In the genomic region with DNA sequence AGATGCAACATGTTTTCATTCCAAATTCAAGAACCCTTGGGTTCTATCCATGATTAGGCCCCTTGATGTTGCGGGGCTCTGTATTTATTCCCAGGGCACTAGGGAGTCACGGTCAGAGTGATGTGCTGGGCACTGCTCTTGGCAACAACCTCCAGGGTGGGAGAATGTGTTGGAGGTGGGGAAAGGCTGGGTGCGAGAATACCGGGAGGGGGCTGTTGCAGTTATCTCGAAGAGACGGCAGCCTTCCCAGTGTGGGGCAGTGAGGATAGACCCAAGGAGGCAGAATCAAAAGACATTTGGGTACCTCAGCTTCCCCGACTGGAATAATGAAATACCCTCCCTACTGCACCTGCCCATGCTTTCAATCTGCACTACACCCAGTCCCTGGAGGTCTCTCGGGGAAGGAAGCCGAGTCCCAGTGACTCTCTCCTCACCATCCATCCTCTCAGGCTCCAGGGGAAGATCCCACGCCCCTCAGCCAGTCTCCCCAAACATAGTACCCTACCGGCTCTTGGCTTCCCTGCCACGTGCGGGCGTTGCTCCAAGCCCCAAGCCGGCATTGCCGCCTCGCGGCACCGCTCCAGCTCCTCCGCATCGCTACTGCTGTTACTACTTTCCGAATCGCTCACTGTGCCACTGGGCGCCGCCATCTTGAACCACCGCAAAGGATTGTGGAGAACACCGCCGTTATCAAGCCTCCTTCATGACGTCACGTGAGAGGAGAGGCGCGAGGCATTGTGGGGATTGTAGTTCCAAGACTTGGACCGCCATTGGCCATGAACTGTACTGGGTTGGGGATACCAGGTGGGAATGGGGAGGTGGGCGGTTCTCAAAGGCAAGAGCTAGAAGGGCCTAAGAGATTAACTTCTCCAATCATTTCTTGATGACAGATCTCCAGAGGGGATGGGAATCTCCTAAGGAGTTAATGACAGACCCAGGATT, we compare ENCODE assay signal across 1 cellular context.
TF ChIP-seq lines count a peak whose summit lies in the region.

Gene C12orf43 (minus strand): TSS at position 663 of the 942 bp plus-strand sequence. CDS start 13 bp downstream, at position 650.

TF ChIP-seq in HCT116, 20 proteins besides CTCF, POLR2A, EP300 and RAD21 (continued from another document):
- TF ChIP-seq ATF3 (IDR thresholded peaks at IDR 0.05) = no peak
